In genomic region chr13:42041017-42041683, GRCh38 we compare ENCODE assay signal across 1 cellular context.
TF ChIP-seq lines count a peak whose summit lies in the region.

No MANE protein-coding gene starts in this region.

TF ChIP-seq in HEK293, 187 proteins besides CTCF, POLR2A, EP300 and RAD21 (continued from another document and continues in another):
- TF ChIP-seq HIC1 (tag by site-specific recombination; IDR thresholded peaks at IDR 0.05) (no peak; the same call in 1 of the 2 replicates), ZNF366 (tag by site-specific recombination; conservative IDR thresholded peaks at IDR 0.05) (no peak), ZNF114 (tag by site-specific recombination; IDR thresholded peaks at IDR 0.05) (no peak), ZBTB1 (tag by site-specific recombination; IDR thresholded peaks at IDR 0.05) (no peak), ZNF571 (tag by site-specific recombination; IDR thresholded peaks at IDR 0.05) (no peak), ZNF704 (tag by site-specific recombination; IDR thresholded peaks at IDR 0.05) (no peak; the same call in 1 of the 2 replicates), ZNF341 (tag by site-specific recombination; IDR thresholded peaks at IDR 0.05; ENCODE audit: low read depth) (no peak), AEBP2 (tag by site-specific recombination; IDR thresholded peaks at IDR 0.05; ENCODE audit: borderline replicate concordance) (no peak), TCF7L2 (IDR thresholded peaks at IDR 0.05; ENCODE audit: borderline replicate concordance, low read depth, low read length) (no peak), ZNF561 (tag by site-specific recombination; IDR thresholded peaks at IDR 0.05; ENCODE audit: borderline replicate concordance) (no peak), ZNF645 (tag by site-specific recombination; IDR thresholded peaks at IDR 0.05) (no peak), ZNF585B (tag by site-specific recombination; IDR thresholded peaks at IDR 0.05) (no peak), ZNF169 (tag by site-specific recombination; IDR thresholded peaks at IDR 0.05) (no peak), ZNF223 (tag by site-specific recombination; IDR thresholded peaks at IDR 0.05) (no peak), ZNF707 (tag by site-specific recombination; IDR thresholded peaks at IDR 0.05) (no peak), ZNF239 (tag by site-specific recombination; IDR thresholded peaks at IDR 0.05) (no peak), PRDM10 (tag by site-specific recombination; IDR thresholded peaks at IDR 0.05) (no peak), EGR2 (tag by site-specific recombination; IDR thresholded peaks at IDR 0.05; ENCODE audit: low read depth) (no peak; the same call in 1 of the 2 replicates), ZNF664 (tag by site-specific recombination; IDR thresholded peaks at IDR 0.05) (no peak), ZNF398 (tag by site-specific recombination; IDR thresholded peaks at IDR 0.05) (no peak), ZSCAN16 (tag by site-specific recombination; IDR thresholded peaks at IDR 0.05) (no peak), ZNF530 (tag by site-specific recombination; IDR thresholded peaks at IDR 0.05; ENCODE audit: low read depth) (no peak), ZNF610 (tag by site-specific recombination; IDR thresholded peaks at IDR 0.05; ENCODE audit: borderline replicate concordance) (no peak), TSHZ1 (tag by site-specific recombination; IDR thresholded peaks at IDR 0.05; ENCODE audit: borderline replicate concordance) (no peak), ZNF175 (tag by site-specific recombination; IDR thresholded peaks at IDR 0.05) (no peak), ZNF10 (tag by site-specific recombination; IDR thresholded peaks at IDR 0.05) (no peak), BCL11A (tag by site-specific recombination; IDR thresholded peaks at IDR 0.05; ENCODE audit: low read depth) (no peak), HOXC10 (CRISPR knock-in tag; IDR thresholded peaks at IDR 0.05) (no peak), REPIN1 (tag by site-specific recombination; IDR thresholded peaks at IDR 0.05; ENCODE audit: low read depth) (no peak), ZNF404 (tag by site-specific recombination; IDR thresholded peaks at IDR 0.05) (no peak), GLIS2 (tag by site-specific recombination; IDR thresholded peaks at IDR 0.05) (no peak), ZNF777 (tag by site-specific recombination; IDR thresholded peaks at IDR 0.05; ENCODE audit: borderline replicate concordance) (no peak), ZBTB8A (tag by site-specific recombination; IDR thresholded peaks at IDR 0.05) (peak; percentile 97), MEIS1 (CRISPR knock-in tag; IDR thresholded peaks at IDR 0.05; ENCODE audit: borderline replicate concordance) (no peak), ZBTB44 (tag by site-specific recombination; IDR thresholded peaks at IDR 0.05) (no peak), ZBTB26 (tag by site-specific recombination; optimal IDR thresholded peaks at IDR 0.05) (peak; percentile 98), GFI1B (tag by site-specific recombination; IDR thresholded peaks at IDR 0.05) (no peak), SALL2 (tag by site-specific recombination; IDR thresholded peaks at IDR 0.05; ENCODE audit: borderline replicate concordance) (no peak), SP3 (tag by site-specific recombination; IDR thresholded peaks at IDR 0.05) (no peak), ZNF701 (tag by site-specific recombination; IDR thresholded peaks at IDR 0.05) (no peak), ZNF433 (tag by site-specific recombination; IDR thresholded peaks at IDR 0.05; ENCODE audit: low read depth) (no peak), SETDB1 (IDR thresholded peaks at IDR 0.05; ENCODE audit: insufficient read length, low read length) (no peak), ZNF146 (tag by site-specific recombination; IDR thresholded peaks at IDR 0.05) (no peak), ZNF423 (tag by site-specific recombination; IDR thresholded peaks at IDR 0.05) (no peak), ZNF202 (tag by site-specific recombination; IDR thresholded peaks at IDR 0.05; ENCODE audit: borderline replicate concordance) (no peak), ZNF548 (tag by site-specific recombination; IDR thresholded peaks at IDR 0.05) (no peak), OSR2 (tag by site-specific recombination; IDR thresholded peaks at IDR 0.05) (no peak)
